ENCODE assay signal across 8 cellular contexts in the genomic region with DNA sequence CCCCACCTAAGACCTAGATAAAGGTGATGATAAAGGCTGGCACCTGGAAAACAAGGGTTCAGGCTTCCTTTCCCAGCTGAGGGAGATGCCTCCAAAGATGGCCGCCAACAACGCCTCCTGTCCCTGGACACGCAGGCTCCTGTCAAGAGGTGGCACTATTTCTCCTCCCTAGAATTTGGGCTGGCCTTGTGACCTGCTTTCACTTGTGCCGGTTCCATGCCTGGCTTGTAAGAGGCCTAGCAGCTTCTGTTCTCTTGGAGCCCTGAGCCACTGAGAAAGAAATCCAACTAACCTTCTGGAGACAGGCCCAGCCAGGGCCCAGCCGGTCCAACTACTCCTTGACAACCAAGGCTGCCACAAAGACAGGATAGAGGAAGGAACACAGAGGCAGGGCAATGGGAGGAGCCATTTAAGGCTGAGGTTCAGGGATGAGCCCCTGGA.
DNase-seq lines count a peak whose midpoint lies in the region; ATAC-seq, FAIRE-seq and TF ChIP-seq lines count a peak whose summit lies in the region.

No MANE protein-coding gene starts in this region.

- peak; percentile 89 to 94 for TF ChIP-seq RAD21 in K562 (CRISPR knock-in tag; conservative IDR thresholded peaks at IDR 0.05 in 1 of 2, IDR thresholded peaks at IDR 0.05 in 1 of 2)

- 19% methylated on average over 4 of the region's 5 CpGs for WGBS in K562 (ENCODE audit: insufficient coverage, low coverage, missing lambda C conversion rate)

- in situ Hi-C loops in K562 (cut with MboI), result no loop called here

- no peak for TF ChIP-seq EP300 in K562 (IDR thresholded peaks at IDR 0.05; ENCODE audit: low read length)

- TF ChIP-seq POLR2A in K562 (conservative IDR thresholded peaks at IDR 0.05), result no peak

- FAIRE-seq in K562 (lab: Jason Lieb, UNC), result peak; percentile 95

- H4K20me1 ChIP-seq in KMS-11 (ENCODE audit: insufficient read depth), result no peaks in the 10 kb centered on the region
- no peaks in the 10 kb centered on the region for H4K20me1 ChIP-seq in K562 (replicated peaks; ENCODE audit: control insufficient read depth, insufficient read depth, low read length)

- H3K9me1 ChIP-seq in K562 (ENCODE audit: control insufficient read depth, insufficient read depth, low read length), result no peaks in the 10 kb centered on the region

- H3K9ac ChIP-seq in KMS-11 (no peak overlapping the region), K562 (ENCODE audit: insufficient read depth in 1 of 2, low read depth in 2 of 2, low read length in 2 of 2) (no peak overlapping the region)

- intact Hi-C loops in K562 (cut with micrococcal nuclease), result loop anchor here (1.0 kb wide), 2 partner anchors 136 to 196 kb away; no protein-coding TSS in a partner anchor

- CTCF ChIA-PET in K562 (lab: Yijun Ruan, JAX; ENCODE audit: low intra/inter-chr PET ratio), result interaction anchor here (0.9 to 1.7 kb wide), 3 partner anchors 137 to 204 kb away, joined by 3 to 9 read pairs (median 3); no protein-coding TSS in a partner anchor

- H3K79me2 ChIP-seq in KMS-11 (ENCODE audit: insufficient read depth, low read depth), result no peaks in the 10 kb centered on the region
- no peaks in the 10 kb centered on the region for H3K79me2 ChIP-seq in K562 (ENCODE audit: control insufficient read depth, insufficient read depth, low read length)

- no peak overlapping the region for H3K27ac ChIP-seq in KMS-11
- H3K27ac ChIP-seq in K562 (ENCODE audit: extremely low read depth, low read depth, low read length), result no peak overlapping the region

- H3K4me1 ChIP-seq in KMS-11 (ENCODE audit: low read depth, poor library complexity, severe bottlenecking) (peaks cover 9% of the 10 kb centered on the region), K562 (replicated peaks in 1 of 2; ENCODE audit: control insufficient read depth in 2 of 2, insufficient read depth in 2 of 2, low read length in 2 of 2) (no peaks in the 10 kb centered on the region; a peak in 2 of 5 replicates)

- POLR2A ChIA-PET in K562 (lab: Yijun Ruan, JAX), result interaction anchor here (1.0 kb wide), 1 partner anchor 60 kb away, joined by 4 read pairs; the partner anchor contains the start of gene RALY

- H3K9me3 ChIP-seq in K562 (replicated peaks; ENCODE audit: control insufficient read depth, insufficient read depth, low read depth, low read length), result no peaks in the 10 kb centered on the region

- H3K36me3 ChIP-seq in KMS-11 (ENCODE audit: insufficient read depth) (no peaks in the 10 kb centered on the region), K562 (ENCODE audit: control insufficient read depth, insufficient read depth, low read length) (no peaks in the 10 kb centered on the region)

- BruUV-seq in K562 (replicated peaks; lab: Mats Ljungman, UMichigan), result no TSS peak

- H2AFZ ChIP-seq in KMS-11 (ENCODE audit: low read depth), result peak overlapping the region; percentile 47
- H2AFZ ChIP-seq in K562 (ENCODE audit: low read depth, low read length), result peak overlapping the region; percentile 86

- ATAC-seq in K562 (peak; percentile 99), GM21528 (IDR thresholded peaks at IDR 0.05; ENCODE audit: low FRiP score, unreplicated experiment) (no peak), HG03139 (IDR thresholded peaks at IDR 0.05; ENCODE audit: unreplicated experiment) (no peak)

- no peak overlapping the region for H3K4me3 ChIP-seq in KMS-11 (IDR thresholded peaks at IDR 0.05; ENCODE audit: insufficient read depth, low read depth, low read length)
- no peak overlapping the region for H3K4me3 ChIP-seq in K562

- no peak overlapping the region for H3K4me2 ChIP-seq in KMS-11
- H3K4me2 ChIP-seq in K562 (ENCODE audit: insufficient read depth, low read length), result no peak overlapping the region; the same call in 1 of the 2 replicates

- no peaks in the 10 kb centered on the region for H3K27me3 ChIP-seq in KMS-11 (ENCODE audit: insufficient read depth, low read depth)
- peaks cover 3 to 15% of the 10 kb centered on the region in 2 experiments; a peak in 4 of 5 replicates for H3K27me3 ChIP-seq in K562 (ENCODE audit: control insufficient read depth in 2 of 2, insufficient read depth in 2 of 2, low read length in 2 of 2)

- no peak; the same call in 1 of the 2 replicates for TF ChIP-seq CTCF in KMS-11 (conservative IDR thresholded peaks at IDR 0.05; ENCODE audit: low read depth, low read length)
- peak; percentile 85 to 93 (median 87) for TF ChIP-seq CTCF in K562 (IDR thresholded peaks at IDR 0.05 in 2 of 3, conservative IDR thresholded peaks at IDR 0.05 in 1 of 3; ENCODE audit: insufficient read depth in 2 of 3, low read depth in 1 of 3, low read length in 3 of 3)

- peak; percentile 67 for DNase-seq in COR-L47 (lab: John Stamatoyannopoulos, UW)
- DNase-seq in T-helper 1 cell, result peak in 4 of 5 donors; percentile 27 to 57 (median 42)
- peak; percentile 70 to 82 (median 73) for DNase-seq in K562 (ENCODE audit: extremely low read depth in 1 of 4, low spot score in 3 of 4)
- DNase-seq in hypothalamus (lab: John Stamatoyannopoulos, UW), result peak in 48 of 51 donors; percentile 8 to 91 (median 63)
- DNase-seq in stimulated activated CD4-positive, alpha-beta T cell treated with anti-CD3 and anti-CD28 coated beads, Interleukin-12 subunit alpha, Interleukin-12 subunit beta, amount 100 ng/mL, for 24 hours (ENCODE audit: low read depth in 2 of 2), result peak; percentile 41 to 46

TF ChIP-seq in K562, 482 proteins besides CTCF, POLR2A, EP300 and RAD21 (continues in another document):
- peak; percentile 20; the same call in 1 of the 2 replicates for TF ChIP-seq MYC (IDR thresholded peaks at IDR 0.05; ENCODE audit: low read depth, low read length)
- TF ChIP-seq MYC (CRISPR knock-in tag; IDR thresholded peaks at IDR 0.05; ENCODE audit: borderline replicate concordance, low read depth), result no peak
- TF ChIP-seq, protein P1, sequence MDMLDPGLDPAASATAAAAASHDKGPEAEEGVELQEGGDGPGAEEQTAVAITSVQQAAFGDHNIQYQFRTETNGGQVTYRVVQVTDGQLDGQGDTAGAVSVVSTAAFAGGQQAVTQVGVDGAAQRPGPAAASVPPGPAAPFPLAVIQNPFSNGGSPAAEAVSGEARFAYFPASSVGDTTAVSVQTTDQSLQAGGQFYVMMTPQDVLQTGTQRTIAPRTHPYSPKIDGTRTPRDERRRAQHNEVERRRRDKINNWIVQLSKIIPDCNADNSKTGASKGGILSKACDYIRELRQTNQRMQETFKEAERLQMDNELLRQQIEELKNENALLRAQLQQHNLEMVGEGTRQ (CRISPR knock-in tag; IDR thresholded peaks at IDR 0.05), result peak; percentile 37; the same call in 1 of the 2 replicates
- TF ChIP-seq, protein P2, sequence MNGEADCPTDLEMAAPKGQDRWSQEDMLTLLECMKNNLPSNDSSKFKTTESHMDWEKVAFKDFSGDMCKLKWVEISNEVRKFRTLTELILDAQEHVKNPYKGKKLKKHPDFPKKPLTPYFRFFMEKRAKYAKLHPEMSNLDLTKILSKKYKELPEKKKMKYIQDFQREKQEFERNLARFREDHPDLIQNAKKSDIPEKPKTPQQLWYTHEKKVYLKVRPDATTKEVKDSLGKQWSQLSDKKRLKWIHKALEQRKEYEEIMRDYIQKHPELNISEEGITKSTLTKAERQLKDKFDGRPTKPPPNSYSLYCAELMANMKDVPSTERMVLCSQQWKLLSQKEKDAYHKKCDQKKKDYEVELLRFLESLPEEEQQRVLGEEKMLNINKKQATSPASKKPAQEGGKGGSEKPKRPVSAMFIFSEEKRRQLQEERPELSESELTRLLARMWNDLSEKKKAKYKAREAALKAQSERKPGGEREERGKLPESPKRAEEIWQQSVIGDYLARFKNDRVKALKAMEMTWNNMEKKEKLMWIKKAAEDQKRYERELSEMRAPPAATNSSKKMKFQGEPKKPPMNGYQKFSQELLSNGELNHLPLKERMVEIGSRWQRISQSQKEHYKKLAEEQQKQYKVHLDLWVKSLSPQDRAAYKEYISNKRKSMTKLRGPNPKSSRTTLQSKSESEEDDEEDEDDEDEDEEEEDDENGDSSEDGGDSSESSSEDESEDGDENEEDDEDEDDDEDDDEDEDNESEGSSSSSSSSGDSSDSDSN (IDR thresholded peaks at IDR 0.05; ENCODE audit: borderline replicate concordance in 1 of 2, low read depth in 2 of 2, low read length in 2 of 2), result no peak
- TF ChIP-seq SMC3 (conservative IDR thresholded peaks at IDR 0.05; ENCODE audit: insufficient read depth, low read depth, low read length), result peak; percentile 73
- no peak for TF ChIP-seq TSC22D4 (tag; IDR thresholded peaks at IDR 0.05)
- TF ChIP-seq, protein P3, sequence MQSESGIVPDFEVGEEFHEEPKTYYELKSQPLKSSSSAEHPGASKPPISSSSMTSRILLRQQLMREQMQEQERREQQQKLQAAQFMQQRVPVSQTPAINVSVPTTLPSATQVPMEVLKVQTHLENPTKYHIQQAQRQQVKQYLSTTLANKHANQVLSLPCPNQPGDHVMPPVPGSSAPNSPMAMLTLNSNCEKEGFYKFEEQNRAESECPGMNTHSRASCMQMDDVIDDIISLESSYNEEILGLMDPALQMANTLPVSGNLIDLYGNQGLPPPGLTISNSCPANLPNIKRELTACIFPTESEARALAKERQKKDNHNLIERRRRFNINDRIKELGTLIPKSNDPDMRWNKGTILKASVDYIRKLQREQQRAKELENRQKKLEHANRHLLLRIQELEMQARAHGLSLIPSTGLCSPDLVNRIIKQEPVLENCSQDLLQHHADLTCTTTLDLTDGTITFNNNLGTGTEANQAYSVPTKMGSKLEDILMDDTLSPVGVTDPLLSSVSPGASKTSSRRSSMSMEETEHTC (IDR thresholded peaks at IDR 0.05), result peak; percentile 46; the same call in 1 of the 2 replicates
- TF ChIP-seq HIVEP1 (CRISPR knock-in tag; IDR thresholded peaks at IDR 0.05), result no peak
